ENCODE assay signal across 1 cellular context in genomic region chr3:38039899-38040261, GRCh38.
TF ChIP-seq lines count a peak whose summit lies in the region.

No MANE protein-coding gene starts in this region.

TF ChIP-seq in H1, 55 proteins besides CTCF, POLR2A, EP300 and RAD21 (continued from another document):
- TF ChIP-seq SUZ12 (IDR thresholded peaks at IDR 0.05; ENCODE audit: low read length) (peak; percentile 66; the same call in 1 of the 2 replicates), USF2 (IDR thresholded peaks at IDR 0.05; ENCODE audit: low read length) (no peak), EZH2 (IDR thresholded peaks at IDR 0.05; ENCODE audit: low read depth, low read length, severe bottlenecking) (peak; percentile 35), BACH1 (IDR thresholded peaks at IDR 0.05; ENCODE audit: low read length) (peak; percentile 64; the same call in 1 of the 2 replicates)
